Comparison of ENCODE assay signal across 5 cellular contexts in genomic region chr2:43677783-43678182, GRCh38. TPM values are rescaled to one million over a fixed set of nuclear protein-coding genes. Genes with fewer than 3 reads are reported as not detected.
"Had no signal": no experiment of that assay in that cellular context is flagged by ENCODE, and none has a peak within 500 bp of the region (broad histone marks: within the 10 kb centered on the region; RNA-seq: fewer than 3 reads in every experiment).

No MANE protein-coding gene starts in this region.

RNA-seq across cellular contexts. Expression of gene C1GALT1C1L, which starts 1.6 kb away (rescaled TPM):
- total RNA-seq: GM23248, H1, H7, H9, HFFc6 had no signal
